In the genomic region with DNA sequence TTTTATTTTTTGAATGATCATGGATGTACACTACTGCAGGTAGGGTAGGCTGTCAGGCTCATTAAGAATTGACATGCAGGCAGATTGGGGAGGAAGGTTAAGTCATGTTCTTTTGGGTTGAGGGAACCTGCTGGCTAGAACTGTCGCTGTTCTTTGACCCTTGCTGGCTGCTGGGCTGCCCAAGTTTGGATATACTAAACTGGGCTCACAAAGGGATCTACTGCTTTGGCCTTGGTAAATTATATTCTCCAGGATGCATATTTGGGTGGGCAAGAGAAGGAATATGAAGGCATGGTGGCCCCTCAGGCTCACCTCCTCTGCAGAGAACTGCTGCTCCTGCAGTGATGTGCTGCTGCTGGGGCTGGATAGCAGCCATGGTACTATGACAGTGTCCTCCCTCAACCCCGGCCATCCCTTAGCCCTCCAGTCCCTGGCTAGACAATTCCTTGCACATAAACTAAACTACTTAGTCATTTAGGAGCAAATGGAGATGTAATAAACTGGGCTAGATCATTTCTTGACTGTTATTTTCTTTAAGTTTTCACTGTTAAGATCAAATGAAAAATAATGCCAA, we compare ENCODE assay signal across 1 cellular context.
TF ChIP-seq lines count a peak whose summit lies in the region.

No MANE protein-coding gene starts in this region.

TF ChIP-seq in HepG2, 621 proteins besides CTCF, POLR2A, EP300 and RAD21:
- TF ChIP-seq, protein P1, sequence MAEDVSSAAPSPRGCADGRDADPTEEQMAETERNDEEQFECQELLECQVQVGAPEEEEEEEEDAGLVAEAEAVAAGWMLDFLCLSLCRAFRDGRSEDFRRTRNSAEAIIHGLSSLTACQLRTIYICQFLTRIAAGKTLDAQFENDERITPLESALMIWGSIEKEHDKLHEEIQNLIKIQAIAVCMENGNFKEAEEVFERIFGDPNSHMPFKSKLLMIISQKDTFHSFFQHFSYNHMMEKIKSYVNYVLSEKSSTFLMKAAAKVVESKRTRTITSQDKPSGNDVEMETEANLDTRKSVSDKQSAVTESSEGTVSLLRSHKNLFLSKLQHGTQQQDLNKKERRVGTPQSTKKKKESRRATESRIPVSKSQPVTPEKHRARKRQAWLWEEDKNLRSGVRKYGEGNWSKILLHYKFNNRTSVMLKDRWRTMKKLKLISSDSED (CRISPR knock-in tag; IDR thresholded peaks at IDR 0.05), result no peak
- TF ChIP-seq, protein P2, sequence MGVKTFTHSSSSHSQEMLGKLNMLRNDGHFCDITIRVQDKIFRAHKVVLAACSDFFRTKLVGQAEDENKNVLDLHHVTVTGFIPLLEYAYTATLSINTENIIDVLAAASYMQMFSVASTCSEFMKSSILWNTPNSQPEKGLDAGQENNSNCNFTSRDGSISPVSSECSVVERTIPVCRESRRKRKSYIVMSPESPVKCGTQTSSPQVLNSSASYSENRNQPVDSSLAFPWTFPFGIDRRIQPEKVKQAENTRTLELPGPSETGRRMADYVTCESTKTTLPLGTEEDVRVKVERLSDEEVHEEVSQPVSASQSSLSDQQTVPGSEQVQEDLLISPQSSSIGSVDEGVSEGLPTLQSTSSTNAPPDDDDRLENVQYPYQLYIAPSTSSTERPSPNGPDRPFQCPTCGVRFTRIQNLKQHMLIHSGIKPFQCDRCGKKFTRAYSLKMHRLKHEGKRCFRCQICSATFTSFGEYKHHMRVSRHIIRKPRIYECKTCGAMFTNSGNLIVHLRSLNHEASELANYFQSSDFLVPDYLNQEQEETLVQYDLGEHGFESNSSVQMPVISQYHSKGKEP (CRISPR knock-in tag; IDR thresholded peaks at IDR 0.05), result no peak
- no peak for TF ChIP-seq REL (CRISPR knock-in tag; conservative IDR thresholded peaks at IDR 0.05)
- 0 out of 2 replicates have a peak, but pooled peaks have one; percentile 15 for TF ChIP-seq SALL1 (CRISPR knock-in tag; IDR thresholded peaks at IDR 0.05)
- no peak for TF ChIP-seq SP1 (IDR thresholded peaks at IDR 0.05)
- TF ChIP-seq SP1 (CRISPR knock-in tag; IDR thresholded peaks at IDR 0.05), result no peak
- TF ChIP-seq ZNF20 (CRISPR knock-in tag; IDR thresholded peaks at IDR 0.05), result no peak
- no peak for TF ChIP-seq ZNF552 (CRISPR knock-in tag; IDR thresholded peaks at IDR 0.05; ENCODE audit: borderline replicate concordance)
- TF ChIP-seq ZNF331 (CRISPR knock-in tag; IDR thresholded peaks at IDR 0.05), result no peak
- TF ChIP-seq SKI (IDR thresholded peaks at IDR 0.05; ENCODE audit: partially characterized antibody), result no peak
- TF ChIP-seq, protein P3, sequence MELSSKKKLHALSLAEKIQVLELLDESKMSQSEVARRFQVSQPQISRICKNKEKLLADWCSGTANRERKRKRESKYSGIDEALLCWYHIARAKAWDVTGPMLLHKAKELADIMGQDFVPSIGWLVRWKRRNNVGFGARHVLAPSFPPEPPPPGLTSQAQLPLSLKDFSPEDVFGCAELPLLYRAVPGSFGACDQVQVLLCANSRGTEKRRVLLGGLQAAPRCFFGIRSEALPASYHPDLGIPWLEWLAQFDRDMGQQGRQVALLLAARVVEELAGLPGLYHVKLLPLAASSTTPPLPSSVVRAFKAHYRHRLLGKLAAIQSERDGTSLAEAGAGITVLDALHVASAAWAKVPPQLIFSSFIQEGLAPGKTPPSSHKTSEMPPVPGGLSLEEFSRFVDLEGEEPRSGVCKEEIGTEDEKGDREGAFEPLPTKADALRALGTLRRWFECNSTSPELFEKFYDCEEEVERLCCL (CRISPR knock-in tag; IDR thresholded peaks at IDR 0.05; ENCODE audit: borderline replicate concordance), result no peak
- no peak for TF ChIP-seq FOSL1 (CRISPR knock-in tag; IDR thresholded peaks at IDR 0.05; ENCODE audit: borderline replicate concordance)
- TF ChIP-seq GLI4 (CRISPR knock-in tag; IDR thresholded peaks at IDR 0.05; ENCODE audit: borderline replicate concordance), result no peak
- TF ChIP-seq, protein P4, sequence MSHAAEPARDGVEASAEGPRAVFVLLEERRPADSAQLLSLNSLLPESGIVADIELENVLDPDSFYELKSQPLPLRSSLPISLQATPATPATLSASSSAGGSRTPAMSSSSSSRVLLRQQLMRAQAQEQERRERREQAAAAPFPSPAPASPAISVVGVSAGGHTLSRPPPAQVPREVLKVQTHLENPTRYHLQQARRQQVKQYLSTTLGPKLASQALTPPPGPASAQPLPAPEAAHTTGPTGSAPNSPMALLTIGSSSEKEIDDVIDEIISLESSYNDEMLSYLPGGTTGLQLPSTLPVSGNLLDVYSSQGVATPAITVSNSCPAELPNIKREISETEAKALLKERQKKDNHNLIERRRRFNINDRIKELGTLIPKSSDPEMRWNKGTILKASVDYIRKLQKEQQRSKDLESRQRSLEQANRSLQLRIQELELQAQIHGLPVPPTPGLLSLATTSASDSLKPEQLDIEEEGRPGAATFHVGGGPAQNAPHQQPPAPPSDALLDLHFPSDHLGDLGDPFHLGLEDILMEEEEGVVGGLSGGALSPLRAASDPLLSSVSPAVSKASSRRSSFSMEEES (CRISPR knock-in tag; IDR thresholded peaks at IDR 0.05), result no peak
- TF ChIP-seq PHF21A (CRISPR knock-in tag; IDR thresholded peaks at IDR 0.05), result 0 out of 2 replicates have a peak, but pooled peaks have one; percentile 13
